1 cellular context compared by ENCODE assay signal in genomic region chr16:68003031-68003430, GRCh38.
TF ChIP-seq lines count a peak whose summit lies in the region.

No MANE protein-coding gene starts in this region.

TF ChIP-seq in IMR-90, 13 proteins besides CTCF, POLR2A, EP300 and RAD21:
- TF ChIP-seq RFX5 (IDR thresholded peaks at IDR 0.05; ENCODE audit: low read depth, low read length) (no peak), MAFK (IDR thresholded peaks at IDR 0.05; ENCODE audit: low read depth, low read length) (no peak), FOS (IDR thresholded peaks at IDR 0.05; ENCODE audit: low read depth, low read length) (no peak), RCOR1 (IDR thresholded peaks at IDR 0.05; ENCODE audit: insufficient replicate concordance, low read length) (no peak), ELK1 (IDR thresholded peaks at IDR 0.05; ENCODE audit: borderline replicate concordance, low read depth, low read length) (no peak), SMC3 (IDR thresholded peaks at IDR 0.05; ENCODE audit: low read depth, low read length) (no peak), CEBPB (IDR thresholded peaks at IDR 0.05; ENCODE audit: low read depth, low read length) (no peak), USF2 (IDR thresholded peaks at IDR 0.05; ENCODE audit: low read depth, low read length) (no peak), MXI1 (IDR thresholded peaks at IDR 0.05; ENCODE audit: borderline replicate concordance, low read depth, low read length) (no peak)
